Comparison of ENCODE assay signal across 1 cellular context in genomic region chr5:103223031-103223955, GRCh38.
TF ChIP-seq lines count a peak whose summit lies in the region.

No MANE protein-coding gene starts in this region.

TF ChIP-seq in K562, 482 proteins besides CTCF, POLR2A, EP300 and RAD21 (continued from another document):
- TF ChIP-seq ZNF609 (CRISPR knock-in tag; IDR thresholded peaks at IDR 0.05; ENCODE audit: borderline replicate concordance) = no peak
